In genomic region chr2:233130024-233130423, GRCh38 we compare ENCODE assay signal across 18 cellular contexts.
DNase-seq lines count a peak whose midpoint lies in the region; ATAC-seq, FAIRE-seq and TF ChIP-seq lines count a peak whose summit lies in the region.
"Had no signal": no experiment of that assay in that cellular context is flagged by ENCODE, and none has a peak within 500 bp of the region (broad histone marks: within the 10 kb centered on the region; RNA-seq: fewer than 3 reads in every experiment).

No MANE protein-coding gene starts in this region.

- peaks cover 98% of the 10 kb centered on the region for H3K36me3 ChIP-seq in neutrophil
- H3K36me3 ChIP-seq: tibial nerve had no signal

- ATAC-seq in activated T-cell treated with anti-CD3 and anti-CD28 coated beads, Interleukin-2, amount 50 U/mL, for 72 hours (replicated peaks in 1 of 2) = no peak
- ATAC-seq in sciatic nerve = no peak
- ATAC-seq: body of pancreas, GM12878 had no signal

- H3K4me1 ChIP-seq in neutrophil (ENCODE audit: control insufficient read depth in 1 of 2, insufficient read depth in 1 of 2, low read depth in 1 of 2, low read length in 1 of 2) = no peaks in the 10 kb centered on the region
- H3K4me1 ChIP-seq: body of pancreas had no signal

- peaks cover 12% of the 10 kb centered on the region for H3K4me1 Mint-ChIP-seq in activated T-cell treated with anti-CD3 and anti-CD28 coated beads, Interleukin-2, amount 50 U/mL, for 72 hours (ENCODE audit: low read depth)
- H3K4me1 Mint-ChIP-seq in activated T-helper 2 cell treated with anti-CD3 and anti-CD28 coated beads, Interferon-gamma antibody, Interleukin-2, Interleukin-4, amounts not matched to agents 10 μg/mL and 5 μg/mL and 100 μg/mL, durations not matched to agents 14 hours and 24 hours and 36 hours (ENCODE audit: low read depth) = peaks cover 14% of the 10 kb centered on the region

- no peak for DNase-seq in activated T-cell treated with anti-CD3 and anti-CD28 coated beads, Interleukin-2, amount 50 U/mL, for 72 hours
- DNase-seq in activated T-cell treated with anti-CD3 and anti-CD28 coated beads, Interleukin-2, amount 50 U/mL, for 1 hour = no peak
- DNase-seq in GM18507 (ENCODE audit: extremely low spot score, insufficient read length, low read depth) (no peak), sciatic nerve (ENCODE audit: low spot score) (no peak), NCI-H2171 (lab: John Stamatoyannopoulos, UW) (no peak), NCI-H1436 (lab: John Stamatoyannopoulos, UW) (no peak)
- DNase-seq in activated T-helper 2 cell treated with anti-CD3 and anti-CD28 coated beads, Interferon-gamma antibody, Interleukin-2, Interleukin-4, amounts not matched to agents 10 μg/mL and 5 μg/mL and 100 μg/mL, durations not matched to agents 14 hours and 24 hours and 36 hours (ENCODE audit: low spot score) = no peak
- DNase-seq: activated gamma-delta T cell treated with Interleukin-2 at 50 U/mL for 16 hours; body of pancreas; DMS53; GM23248; NCI-H146; stimulated activated CD4-positive, alpha-beta T cell treated with anti-CD3 and anti-CD28 coated beads, Interleukin-1b, Interleukin-23, amount 100 ng/mL, for 48 hours had no signal

- H3K27ac Mint-ChIP-seq in activated T-cell treated with anti-CD3 and anti-CD28 coated beads, Interleukin-2, amount 50 U/mL, for 72 hours = peak overlapping the region; percentile 77
- peak overlapping the region; percentile 42 for H3K27ac Mint-ChIP-seq in activated T-helper 2 cell treated with anti-CD3 and anti-CD28 coated beads, Interferon-gamma antibody, Interleukin-2, Interleukin-4, amounts not matched to agents 10 μg/mL and 5 μg/mL and 100 μg/mL, durations not matched to agents 14 hours and 24 hours and 36 hours
- H3K27ac Mint-ChIP-seq: nephron progenitor cell had no signal

- TF ChIP-seq CTCF in neutrophil (IDR thresholded peaks at IDR 0.05) = no peak

- H3K27ac ChIP-seq in neutrophil = peak overlapping the region; percentile 47
- H3K27ac ChIP-seq: body of pancreas, GM23248, tibial nerve had no signal

- intact Hi-C loops in activated T-helper 2 cell treated with anti-CD3 and anti-CD28 coated beads, Interferon-gamma antibody, Interleukin-2, Interleukin-4, amounts not matched to agents 10 μg/mL and 5 μg/mL and 100 μg/mL, durations not matched to agents 14 hours and 24 hours and 36 hours (cut with micrococcal nuclease) = no loop called here
- intact Hi-C loops in sciatic nerve (cut with DNase I) = no loop called here

- no peaks in the 10 kb centered on the region for H3K27me3 ChIP-seq in neutrophil
- H3K27me3 ChIP-seq: body of pancreas, tibial nerve had no signal

- H3K4me3 Mint-ChIP-seq in activated T-cell treated with anti-CD3 and anti-CD28 coated beads, Interleukin-2, amount 50 U/mL, for 72 hours = peak overlapping the region in 1 of 2 donors; percentile 44
- H3K4me3 Mint-ChIP-seq in activated T-helper 2 cell treated with anti-CD3 and anti-CD28 coated beads, Interferon-gamma antibody, Interleukin-2, Interleukin-4, amounts not matched to agents 10 μg/mL and 5 μg/mL and 100 μg/mL, durations not matched to agents 14 hours and 24 hours and 36 hours (ENCODE audit: low read depth) = no peak overlapping the region
- H3K4me3 Mint-ChIP-seq: nephron progenitor cell had no signal

- H3K36me3 Mint-ChIP-seq in activated T-cell treated with anti-CD3 and anti-CD28 coated beads, Interleukin-2, amount 50 U/mL, for 72 hours (ENCODE audit: insufficient read depth in 2 of 2) = peaks cover 15 to 33% of the 10 kb centered on the region in 2 donors
- peaks cover 79% of the 10 kb centered on the region for H3K36me3 Mint-ChIP-seq in activated T-helper 2 cell treated with anti-CD3 and anti-CD28 coated beads, Interferon-gamma antibody, Interleukin-2, Interleukin-4, amounts not matched to agents 10 μg/mL and 5 μg/mL and 100 μg/mL, durations not matched to agents 14 hours and 24 hours and 36 hours (ENCODE audit: low read depth)

- peaks cover 3 to 4% of the 10 kb centered on the region in 2 donors for H3K9me3 Mint-ChIP-seq in activated T-cell treated with anti-CD3 and anti-CD28 coated beads, Interleukin-2, amount 50 U/mL, for 72 hours
- H3K9me3 Mint-ChIP-seq in activated T-helper 2 cell treated with anti-CD3 and anti-CD28 coated beads, Interferon-gamma antibody, Interleukin-2, Interleukin-4, amounts not matched to agents 10 μg/mL and 5 μg/mL and 100 μg/mL, durations not matched to agents 14 hours and 24 hours and 36 hours = peaks cover 16% of the 10 kb centered on the region

- no peaks in the 10 kb centered on the region for H3K27me3 Mint-ChIP-seq in activated T-cell treated with anti-CD3 and anti-CD28 coated beads, Interleukin-2, amount 50 U/mL, for 72 hours (ENCODE audit: low read depth)
- no peaks in the 10 kb centered on the region for H3K27me3 Mint-ChIP-seq in activated T-helper 2 cell treated with anti-CD3 and anti-CD28 coated beads, Interferon-gamma antibody, Interleukin-2, Interleukin-4, amounts not matched to agents 10 μg/mL and 5 μg/mL and 100 μg/mL, durations not matched to agents 14 hours and 24 hours and 36 hours (ENCODE audit: low read depth)

- peak; percentile 18 for FAIRE-seq in GM18507 (lab: Jason Lieb, UNC)
- FAIRE-seq: GM12878, GM19239 had no signal

- no peaks in the 10 kb centered on the region for H3K9me3 ChIP-seq in neutrophil
- H3K9me3 ChIP-seq: body of pancreas, tibial nerve had no signal

- no peak overlapping the region for H3K4me3 ChIP-seq in neutrophil (ENCODE audit: low read depth in 1 of 2, low read length in 1 of 2)
- H3K4me3 ChIP-seq: body of pancreas, GM12878, GM23248, tibial nerve had no signal
